ENCODE assay signal across 25 cellular contexts in genomic region chr17:61822326-61823285, GRCh38. TPM values are rescaled to one million over a fixed set of nuclear protein-coding genes. Genes with fewer than 3 reads are reported as not detected.
DNase-seq lines count a peak whose midpoint lies in the region; ATAC-seq, FAIRE-seq and TF ChIP-seq lines count a peak whose summit lies in the region.
"Had no signal": no experiment of that assay in that cellular context is flagged by ENCODE, and none has a peak within 500 bp of the region (broad histone marks: within the 10 kb centered on the region; RNA-seq: fewer than 3 reads in every experiment).

No MANE protein-coding gene starts in this region.

- no peaks in the 10 kb centered on the region for H3K4me1 Mint-ChIP-seq in T-helper 17 cell
- H3K4me1 Mint-ChIP-seq in stimulated activated memory B cell treated with anti-CD40 and anti-IgM and Interleukin-4, amounts not matched to agents 10 μg/mL and 1 μg/mL and 100 μg/mL, for 72 hours, result peaks cover 15% of the 10 kb centered on the region

- POLR2A ChIA-PET in SK-N-SH (lab: Yijun Ruan, JAX), result no interaction called here

- DNase-seq in SK-N-SH, result no peak
- DNase-seq in H54 (ENCODE audit: insufficient read length, low spot score), result no peak
- DNase-seq in T-helper 17 cell, result no peak
- DNase-seq in right cardiac atrium, result no peak
- no peak for DNase-seq in GDM1 (lab: John Stamatoyannopoulos, UW)
- DNase-seq in NCI-H2029 (lab: John Stamatoyannopoulos, UW), result no peak
- DNase-seq: ACHN; CD4-positive, alpha-beta memory T cell; DND-41; GM23248; Kasumi-1; NCI-H1694; NCI-H2081 treated with DMSO at 0.1 percent for 48 hours; NCI-H2171 treated with DMSO at 0.1 percent for 48 hours; NCI-H524 treated with DMSO at 0.1 percent for 48 hours; NCI-H82; OCI-M1 had no signal

- no peak overlapping the region for H2AFZ ChIP-seq in SK-N-SH (ENCODE audit: low read depth)
- H2AFZ ChIP-seq: GM23248 had no signal

- H3K27me3 ChIP-seq in SK-N-SH (ENCODE audit: insufficient read depth), result no peaks in the 10 kb centered on the region
- no peaks in the 10 kb centered on the region for H3K27me3 ChIP-seq in right cardiac atrium (ENCODE audit: control insufficient read depth, insufficient read depth)
- H3K27me3 ChIP-seq: BLaER1, SJSA1 had no signal

- H3F3A ChIP-seq in SK-N-SH (replicated peaks; ENCODE audit: insufficient read depth), result peaks cover under 1% of the 10 kb centered on the region

- TF ChIP-seq RAD21 in SK-N-SH (IDR thresholded peaks at IDR 0.05; ENCODE audit: low read length), result no peak

- H3K9me2 ChIP-seq in SK-N-SH, result no peaks in the 10 kb centered on the region

- peak; percentile 45 for FAIRE-seq in H54 (lab: Jason Lieb, UNC)
- FAIRE-seq: RCC 7860 had no signal

- H3K4me1 ChIP-seq in SK-N-SH (ENCODE audit: control insufficient read depth in 1 of 2, insufficient read depth in 2 of 2, low read depth in 1 of 2, low read length in 1 of 2) (no peaks in the 10 kb centered on the region), right cardiac atrium (ENCODE audit: control insufficient read depth, insufficient read depth, low read length) (no peaks in the 10 kb centered on the region)
- H3K4me1 ChIP-seq: BLaER1, SJSA1 had no signal

- H4K20me1 ChIP-seq in SK-N-SH (ENCODE audit: insufficient read depth), result no peaks in the 10 kb centered on the region
- H4K20me1 ChIP-seq: BLaER1 had no signal

- no peak overlapping the region for H3K4me2 ChIP-seq in SK-N-SH
- H3K4me2 ChIP-seq: BLaER1 had no signal

- H3K9me3 ChIP-seq in SK-N-SH (no peaks in the 10 kb centered on the region; the same call in 1 of the 2 replicates), T-helper 17 cell (ENCODE audit: control insufficient read depth, low read length, poor library complexity, severe bottlenecking) (no peaks in the 10 kb centered on the region), right cardiac atrium (ENCODE audit: control insufficient read depth, low read length) (no peaks in the 10 kb centered on the region)
- H3K9me3 ChIP-seq: HAP-1 had no signal

- peak overlapping the region; percentile 17 for H3K27ac Mint-ChIP-seq in T-helper 17 cell
- no peak overlapping the region for H3K27ac Mint-ChIP-seq in stimulated activated memory B cell treated with anti-CD40 and anti-IgM and Interleukin-4, amounts not matched to agents 10 μg/mL and 1 μg/mL and 100 μg/mL, for 72 hours
- H3K27ac Mint-ChIP-seq: CD4-positive, alpha-beta memory T cell had no signal

- no peak for TF ChIP-seq EP300 in SK-N-SH (IDR thresholded peaks at IDR 0.05; ENCODE audit: borderline replicate concordance in 1 of 2, low read depth in 1 of 2, low read length in 1 of 2)

- intact Hi-C loops in right cardiac atrium (cut with DNase I), result no loop called here

- H3K79me2 ChIP-seq in SK-N-SH (ENCODE audit: insufficient read depth), result peaks cover 36% of the 10 kb centered on the region; the same call in 1 of the 2 replicates

- H3K9me3 Mint-ChIP-seq in stimulated activated memory B cell treated with anti-CD40 and anti-IgM and Interleukin-4, amounts not matched to agents 10 μg/mL and 1 μg/mL and 100 μg/mL, for 72 hours, result peaks cover 5% of the 10 kb centered on the region

- H3K36me3 ChIP-seq in SK-N-SH (replicated peaks in 1 of 2; ENCODE audit: control insufficient read depth in 1 of 2, insufficient read depth in 2 of 2, low read length in 1 of 2), result peaks cover 0 to 50% of the 10 kb centered on the region in 2 experiments

- no peak for TF ChIP-seq CTCF in SK-N-SH (IDR thresholded peaks at IDR 0.05)

- H3K4me3 ChIP-seq in SK-N-SH (ENCODE audit: low read depth in 2 of 2, low read length in 1 of 2) (no peak overlapping the region), right cardiac atrium (ENCODE audit: low read length) (no peak overlapping the region)
- H3K4me3 ChIP-seq: BLaER1, GM23248, HAP-1, SJSA1 had no signal

- no peaks in the 10 kb centered on the region for H3K27me3 Mint-ChIP-seq in T-helper 17 cell
- no peaks in the 10 kb centered on the region for H3K27me3 Mint-ChIP-seq in stimulated activated memory B cell treated with anti-CD40 and anti-IgM and Interleukin-4, amounts not matched to agents 10 μg/mL and 1 μg/mL and 100 μg/mL, for 72 hours

- TF ChIP-seq POLR2A in H54 (IDR thresholded peaks at IDR 0.05; ENCODE audit: low read depth, low read length), result no peak

- 68% methylated on average over 6 of the region's 6 CpGs for WGBS in SK-N-SH (ENCODE audit: low lambda C conversion rate)
- WGBS in right cardiac atrium, result 70% methylated on average over 6 of the region's 6 CpGs

- H3K27ac ChIP-seq in SK-N-SH (ENCODE audit: low read depth in 2 of 2, low read length in 1 of 2), result peak overlapping the region in 1 of 2 experiments; percentile 5; a peak in 1 of 4 replicates
- no peak overlapping the region for H3K27ac ChIP-seq in right cardiac atrium (ENCODE audit: low read length)
- H3K27ac ChIP-seq: 22Rv1, BLaER1, GM23248, SJSA1 had no signal

- no peak overlapping the region for H3K4me3 Mint-ChIP-seq in T-helper 17 cell
- no peak overlapping the region for H3K4me3 Mint-ChIP-seq in stimulated activated memory B cell treated with anti-CD40 and anti-IgM and Interleukin-4, amounts not matched to agents 10 μg/mL and 1 μg/mL and 100 μg/mL, for 72 hours
- H3K4me3 Mint-ChIP-seq: CD4-positive, alpha-beta memory T cell had no signal

- H3K36me3 Mint-ChIP-seq in T-helper 17 cell (ENCODE audit: low read depth), result peaks cover 2% of the 10 kb centered on the region
- H3K36me3 Mint-ChIP-seq in stimulated activated memory B cell treated with anti-CD40 and anti-IgM and Interleukin-4, amounts not matched to agents 10 μg/mL and 1 μg/mL and 100 μg/mL, for 72 hours, result peaks cover 33% of the 10 kb centered on the region

- no peak for ATAC-seq in SK-N-SH treated with all-trans-retinoic acid at 6 μM for 48 hours
- no peak for ATAC-seq in T-helper 17 cell
- ATAC-seq in stimulated activated memory B cell treated with anti-CD40 and anti-IgM and Interleukin-4, amounts not matched to agents 10 μg/mL and 1 μg/mL and 100 μg/mL, for 72 hours, result peak; percentile 56
- ATAC-seq in right cardiac atrium, result no peak
- ATAC-seq: Right ventricle myocardium inferior had no signal

- no peak overlapping the region for H3K9ac ChIP-seq in SK-N-SH
- H3K9ac ChIP-seq: BLaER1, GM23248 had no signal

- CTCF ChIA-PET in SK-N-SH (lab: Yijun Ruan, JAX), result interaction anchor here (0.6 to 2.2 kb wide), 3 partner anchors 14 to 410 kb away, joined by 3 to 10 read pairs (median 7); no protein-coding TSS in a partner anchor

TF ChIP-seq in SK-N-SH treated with all-trans-retinoic acid at 6 μM for 48 hours, 23 proteins besides CTCF, POLR2A, EP300 and RAD21:
- TF ChIP-seq ZFP3 (CRISPR knock-in tag; IDR thresholded peaks at IDR 0.05) (no peak), TOX (CRISPR knock-in tag; IDR thresholded peaks at IDR 0.05; ENCODE audit: borderline replicate concordance) (no peak), ISL1 (CRISPR knock-in tag; IDR thresholded peaks at IDR 0.05) (0 out of 2 replicates have a peak, but pooled peaks have one; percentile 27)
TF ChIP-seq in SK-N-SH treated with all-trans-retinoic acid at 6 μM for 48 hours: peak in this region for 1.

TF ChIP-seq in SK-N-SH, 30 proteins besides CTCF, POLR2A, EP300 and RAD21:
- TF ChIP-seq POLR2AphosphoS5 (IDR thresholded peaks at IDR 0.05; ENCODE audit: low read depth, low read length) (no peak), FOSL2 (IDR thresholded peaks at IDR 0.05; ENCODE audit: borderline replicate concordance, low read depth) (no peak), JUND (IDR thresholded peaks at IDR 0.05) (no peak), TAF1 (IDR thresholded peaks at IDR 0.05; ENCODE audit: borderline replicate concordance, low read depth, low read length) (no peak)

RNA-seq across cellular contexts. Expression of gene BRIP1, which starts 40.7 kb away (rescaled TPM):
- polyA plus RNA-seq in SK-N-SH (2012; rRNA removed), result 2.0 and 2.2 TPM in 2 replicates
- 2.5 TPM in 2 replicates for polyA plus RNA-seq in SK-N-SH (2012; cell fraction: cytosol; rRNA removed)
- 1.9 and 4.7 TPM in 2 replicates for polyA plus RNA-seq in SK-N-SH (2012; cell fraction: nucleus; rRNA removed)
- 1 to 10 TPM; 1.5 to 2.3 TPM for total RNA-seq in T-helper 17 cell
- total RNA-seq in right cardiac atrium, result under 1 TPM in 3 of 4 donors, not detected in 1; 0.11 to 0.41 (median 0.29) TPM
- polyA plus RNA-seq in right cardiac atrium, result 0.05 TPM
